Comparison of ENCODE assay signal across 18 cellular contexts in genomic region chr11:127108838-127109237, GRCh38.
A peak's percentile ranks its signal among the peaks of the same experiment; 100 is the strongest.
DNase-seq lines count a peak whose midpoint lies in the region; ATAC-seq, FAIRE-seq and TF ChIP-seq lines count a peak whose summit lies in the region.
"Had no signal": no experiment of that assay in that cellular context is flagged by ENCODE, and none has a peak within 500 bp of the region (broad histone marks: within the 10 kb centered on the region; RNA-seq: fewer than 3 reads in every experiment).

No MANE protein-coding gene starts in this region.

- H3K9me3 ChIP-seq in IMR-90 (ENCODE audit: control insufficient read depth, insufficient read depth, low read length) = no peaks in the 10 kb centered on the region
- no peaks in the 10 kb centered on the region for H3K9me3 ChIP-seq in H1 (ENCODE audit: insufficient read depth in 2 of 2, low read depth in 1 of 2, low read length in 1 of 2)
- H3K9me3 ChIP-seq in neural cell (ENCODE audit: low read length) = no peaks in the 10 kb centered on the region
- H3K9me3 ChIP-seq: BE2C; BLaER1 treated with 17β-estradiol and CSF1 and Interleukin-3, amounts not matched to agents 10 nM and 100 nM; Caco-2; HAP-1 had no signal

- POLR2A ChIA-PET in IMR-90 (lab: Charles Lee; ENCODE audit: unreplicated experiment) (no interaction called here), H1 (lab: Charles Lee; ENCODE audit: partially characterized antibody) (no interaction called here)

- no peak overlapping the region for H3K4me3 ChIP-seq in GM23338
- no peak overlapping the region for H3K4me3 ChIP-seq in IMR-90 (ENCODE audit: insufficient read depth, low read depth, low read length)
- H3K4me3 ChIP-seq in H1 (ENCODE audit: extremely low read depth in 1 of 4, insufficient read depth in 2 of 4, low read depth in 3 of 4, low read length in 4 of 4) = no peak overlapping the region
- no peak overlapping the region for H3K4me3 ChIP-seq in neural cell (ENCODE audit: low read length)
- H3K4me3 ChIP-seq: BLaER1 treated with 17β-estradiol and CSF1 and Interleukin-3, amounts not matched to agents 10 nM and 100 nM; HAP-1 had no signal

- H3K9me3 Mint-ChIP-seq in GM23338 = no peaks in the 10 kb centered on the region
- H3K9me3 Mint-ChIP-seq in osteocyte (ENCODE audit: unreplicated experiment) = no peaks in the 10 kb centered on the region
- H3K9me3 Mint-ChIP-seq: HFFc6 had no signal

- peaks cover 2% of the 10 kb centered on the region for H3K27me3 Mint-ChIP-seq in GM23338 (ENCODE audit: insufficient read depth, low read depth, poor library complexity)
- H3K27me3 Mint-ChIP-seq in osteocyte (ENCODE audit: unreplicated experiment) = peaks cover 32% of the 10 kb centered on the region

- H3K4me1 ChIP-seq in GM23338 (ENCODE audit: insufficient read depth) (peaks cover 40% of the 10 kb centered on the region), IMR-90 (ENCODE audit: control insufficient read depth, insufficient read depth, low read length) (no peaks in the 10 kb centered on the region), H1 (replicated peaks in 1 of 4; ENCODE audit: control insufficient read depth in 3 of 4, insufficient read depth in 4 of 4, low read length in 3 of 4) (peaks cover 0 to 23% (median 18%) of the 10 kb centered on the region in 4 experiments)
- H3K4me1 ChIP-seq: Caco-2, HAP-1 had no signal

- H3K79me1 ChIP-seq in IMR-90 (ENCODE audit: low read depth in 1 of 2, low read length in 2 of 2) (no peaks in the 10 kb centered on the region), H1 (ENCODE audit: low read depth, low read length) (no peaks in the 10 kb centered on the region)

- H4K8ac ChIP-seq in IMR-90 (ENCODE audit: low read depth in 2 of 2, low read length in 2 of 2) (no peak overlapping the region), H1 (ENCODE audit: extremely low read depth, insufficient read depth, low read length) (no peak overlapping the region)

- CTCF ChIA-PET in IMR-90 (lab: Yijun Ruan, JAX) = no interaction called here
- CTCF ChIA-PET in H1 (lab: Charles Lee; ENCODE audit: partially characterized antibody) = interaction anchor here (1.0 kb wide), 1 partner anchor 27 kb away, joined by 5 read pairs; no protein-coding TSS in a partner anchor

- H3K14ac ChIP-seq in IMR-90 (replicated peaks; ENCODE audit: low read depth, low read length) = no peak overlapping the region
- no peak overlapping the region for H3K14ac ChIP-seq in H1 (ENCODE audit: insufficient read length)

- no peaks in the 10 kb centered on the region for H3K23me2 ChIP-seq in H1 (ENCODE audit: low read depth, low read length)

- H3K9ac ChIP-seq in IMR-90 (ENCODE audit: low read depth, low read length) (no peak overlapping the region), H1 (replicated peaks in 1 of 4; ENCODE audit: extremely low read depth in 1 of 4, low read depth in 3 of 4, low read length in 3 of 4) (no peak overlapping the region), neural cell (ENCODE audit: low read length) (no peak overlapping the region)
- H3K9ac ChIP-seq: BLaER1 treated with 17β-estradiol and CSF1 and Interleukin-3, amounts not matched to agents 10 nM and 100 nM had no signal

- dilution Hi-C loops in IMR-90 (cut with HindIII; ENCODE audit: low sequenced_read_pairs, unreplicated experiment) = no loop called here

- no peak overlapping the region for H3K27ac Mint-ChIP-seq in GM23338
- H3K27ac Mint-ChIP-seq in osteocyte (ENCODE audit: unreplicated experiment) = no peak overlapping the region
- H3K27ac Mint-ChIP-seq: CD4-positive, alpha-beta memory T cell; HFFc6 had no signal

- no peak for ATAC-seq in GM23338
- no peak for ATAC-seq in IMR-90 (ENCODE audit: low read depth)

- no peaks in the 10 kb centered on the region for H3K36me3 ChIP-seq in GM23338 (ENCODE audit: insufficient read depth)
- H3K36me3 ChIP-seq in IMR-90 (ENCODE audit: control insufficient read depth, insufficient read depth, low read length) = no peaks in the 10 kb centered on the region
- no peaks in the 10 kb centered on the region for H3K36me3 ChIP-seq in H1 (ENCODE audit: control insufficient read depth in 2 of 4, insufficient read depth in 4 of 4, low read length in 3 of 4)
- no peaks in the 10 kb centered on the region for H3K36me3 ChIP-seq in neural cell (ENCODE audit: insufficient read depth, low read length)
- H3K36me3 ChIP-seq: BE2C; BLaER1 treated with 17β-estradiol and CSF1 and Interleukin-3, amounts not matched to agents 10 nM and 100 nM; HAP-1 had no signal

- H3K4ac ChIP-seq in IMR-90 (ENCODE audit: low read depth, low read length) (no peak overlapping the region), H1 (replicated peaks; ENCODE audit: insufficient read length, low read depth, low read length) (no peak overlapping the region)

- H2BK120ac ChIP-seq in IMR-90 (ENCODE audit: low read depth, low read length) = no peak overlapping the region
- no peak overlapping the region for H2BK120ac ChIP-seq in H1 (replicated peaks; ENCODE audit: low read depth, low read length)

- no peak for FAIRE-seq in H1 (lab: Jason Lieb, UNC)
- FAIRE-seq: G401.6, GM12892 had no signal

- no peaks in the 10 kb centered on the region; the same call in 1 of the 2 replicates for H3K9me1 ChIP-seq in IMR-90 (ENCODE audit: insufficient read depth, low read length)

- TF ChIP-seq CTCF in GM23338 (conservative IDR thresholded peaks at IDR 0.05; ENCODE audit: low read depth in 2 of 2) (no peak), IMR-90 (conservative IDR thresholded peaks at IDR 0.05; ENCODE audit: low read depth, low read length) (no peak), H1 (IDR thresholded peaks at IDR 0.05; ENCODE audit: control extremely low read depth in 1 of 3, insufficient read depth in 1 of 3, low read depth in 1 of 3, low read length in 3 of 3) (no peak), neural cell (IDR thresholded peaks at IDR 0.05; ENCODE audit: poor library complexity, severe bottlenecking) (no peak), osteocyte (IDR thresholded peaks at IDR 0.05) (no peak)

- DNase-seq in GM23338 (ENCODE audit: low spot score) (no peak), IMR-90 (no peak), H1 (ENCODE audit: low read depth in 1 of 2, low spot score in 2 of 2) (no peak), osteocyte (ENCODE audit: extremely low spot score, unreplicated experiment) (no peak), AML-193 (lab: John Stamatoyannopoulos, UW) (no peak)
- DNase-seq in activated CD4-positive, alpha-beta T cell treated with anti-CD3 and anti-CD28 coated beads for 4 hours = no peak
- DNase-seq in stimulated activated CD4-positive, alpha-beta T cell treated with anti-CD3 and anti-CD28 coated beads, Interleukin-1b, Interleukin-23, amount 100 ng/mL, for 48 hours = no peak
- DNase-seq: BE2C; Caco-2; CD4-positive, alpha-beta memory T cell; DMS153; DND-41; HFFc6 had no signal

- H2AFZ ChIP-seq in GM23338 (peak overlapping the region; percentile 28; the same call in 1 of the 2 replicates), IMR-90 (replicated peaks; ENCODE audit: low read length, poor library complexity) (no peak overlapping the region), H1 (ENCODE audit: low read length) (no peak overlapping the region), neural cell (ENCODE audit: low read depth, low read length) (no peak overlapping the region)

- peak overlapping the region; percentile 51; the same call in 1 of the 2 replicates for H2BK12ac ChIP-seq in H1 (ENCODE audit: low read depth, low read length)

- H3K4me1 Mint-ChIP-seq in GM23338 = peaks cover 56% of the 10 kb centered on the region
- H3K4me1 Mint-ChIP-seq in osteocyte (ENCODE audit: unreplicated experiment) = peaks cover 5% of the 10 kb centered on the region
- H3K4me1 Mint-ChIP-seq: CD4-positive, alpha-beta memory T cell had no signal

- H3K56ac ChIP-seq in IMR-90 (ENCODE audit: extremely low read depth, insufficient read depth, low read length) = no peak overlapping the region
- no peak overlapping the region for H3K56ac ChIP-seq in H1 (replicated peaks; ENCODE audit: insufficient read length, low read depth, low read length)

- H3K27ac ChIP-seq in GM23338 (ENCODE audit: low read depth) (no peak overlapping the region), IMR-90 (ENCODE audit: insufficient read depth, low read length) (no peak overlapping the region), H1 (ENCODE audit: low read depth, low read length) (no peak overlapping the region), neural cell (ENCODE audit: low read length) (peak overlapping the region; percentile 68)
- H3K27ac ChIP-seq: BLaER1 treated with 17β-estradiol and CSF1 and Interleukin-3, amounts not matched to agents 10 nM and 100 nM had no signal

- H4K91ac ChIP-seq in IMR-90 (ENCODE audit: insufficient read depth, low read depth, low read length) (no peak overlapping the region), H1 (replicated peaks; ENCODE audit: insufficient read length, low read length) (peak overlapping the region; percentile 47)

- H4K5ac ChIP-seq in IMR-90 (ENCODE audit: low read depth, low read length) (no peak overlapping the region), H1 (ENCODE audit: insufficient read length, low read depth, low read length) (no peak overlapping the region)

- H3K4me2 ChIP-seq in GM23338 (no peak overlapping the region; the same call in 1 of the 2 replicates), IMR-90 (ENCODE audit: low read depth, low read length) (no peak overlapping the region), H1 (ENCODE audit: insufficient read depth in 1 of 2, low read depth in 2 of 2, low read length in 2 of 2) (no peak overlapping the region), neural cell (ENCODE audit: low read length) (no peak overlapping the region)

- H3K27me3 ChIP-seq in GM23338 (ENCODE audit: insufficient read depth) (no peaks in the 10 kb centered on the region), IMR-90 (ENCODE audit: control insufficient read depth, insufficient read depth, low read length) (peaks cover 44% of the 10 kb centered on the region), H1 (replicated peaks in 1 of 4; ENCODE audit: control insufficient read depth in 3 of 4, extremely low read depth in 1 of 4, insufficient read depth in 3 of 4, low read length in 3 of 4) (no peaks in the 10 kb centered on the region), neural cell (ENCODE audit: insufficient read depth, low read depth, low read length) (no peaks in the 10 kb centered on the region)
- H3K27me3 ChIP-seq: BE2C; BLaER1 treated with 17β-estradiol and CSF1 and Interleukin-3, amounts not matched to agents 10 nM and 100 nM had no signal

- H2AK5ac ChIP-seq in IMR-90 (ENCODE audit: low read depth, low read length) (no peak overlapping the region), H1 (ENCODE audit: low read depth, low read length) (no peak overlapping the region)

- H3K23ac ChIP-seq in IMR-90 (ENCODE audit: low read depth, low read length) (no peak overlapping the region), H1 (ENCODE audit: insufficient read length) (no peak overlapping the region)

- H2AK9ac ChIP-seq in IMR-90 (replicated peaks; ENCODE audit: low read depth, low read length, poor library complexity) = no peak overlapping the region

- WGBS in IMR-90 (ENCODE audit: extremely low coverage in 2 of 2, insufficient read length in 1 of 2), 2 experiments = no CpG with 5 or more reads among the region's 3 CpGs
- 100% methylated on average over 3 of the region's 3 CpGs; no CpG with 5 or more reads in 1 of the 2 experiments for WGBS in H1 (ENCODE audit: extremely low coverage in 1 of 2, insufficient coverage in 1 of 2, insufficient read length in 1 of 2, insufficient replicate concordance in 2 of 2, low coverage in 1 of 2, low lambda C conversion rate in 2 of 2, missing lambda C conversion rate in 1 of 2), 2 experiments

- H4K20me1 ChIP-seq in GM23338 (replicated peaks; ENCODE audit: insufficient read depth) = no peaks in the 10 kb centered on the region
- H4K20me1 ChIP-seq in IMR-90 (ENCODE audit: insufficient read depth, low read length) = no peaks in the 10 kb centered on the region
- no peaks in the 10 kb centered on the region for H4K20me1 ChIP-seq in H1 (replicated peaks in 1 of 2; ENCODE audit: control insufficient read depth in 1 of 2, insufficient read depth in 2 of 2, low read length in 2 of 2)
- no peaks in the 10 kb centered on the region for H4K20me1 ChIP-seq in neural cell (ENCODE audit: insufficient read depth)
- H4K20me1 ChIP-seq: BLaER1 treated with 17β-estradiol and CSF1 and Interleukin-3, amounts not matched to agents 10 nM and 100 nM had no signal

- TF ChIP-seq EP300 in H1 (IDR thresholded peaks at IDR 0.05; ENCODE audit: borderline replicate concordance in 1 of 2, low read depth in 2 of 2, low read length in 2 of 2) (no peak), neural cell (conservative IDR thresholded peaks at IDR 0.05; ENCODE audit: poor library complexity, severe bottlenecking) (no peak)

- H3K36me3 Mint-ChIP-seq in GM23338 (ENCODE audit: low read depth) = no peaks in the 10 kb centered on the region
- no peaks in the 10 kb centered on the region for H3K36me3 Mint-ChIP-seq in osteocyte (ENCODE audit: unreplicated experiment)
- H3K36me3 Mint-ChIP-seq: CD4-positive, alpha-beta memory T cell had no signal

- H3K18ac ChIP-seq in IMR-90 (ENCODE audit: low read depth, low read length) (no peak overlapping the region), H1 (ENCODE audit: extremely low read depth, low read length) (0 out of 2 replicates have a peak overlapping the region, but pooled peaks have one; percentile 13)

- intact Hi-C loops in IMR-90 (cut with micrococcal nuclease) = no loop called here

- in situ Hi-C loops in IMR-90 (cut with MboI; ENCODE audit: low sequenced_read_pairs) = no loop called here

- H2BK15ac ChIP-seq in IMR-90 (ENCODE audit: low read depth, low read length) = no peak overlapping the region
- H2BK15ac ChIP-seq in H1 (ENCODE audit: low read length) = no peak overlapping the region

- no peak overlapping the region for H2BK5ac ChIP-seq in IMR-90 (ENCODE audit: low read depth, low read length, poor library complexity, severe bottlenecking)
- peak overlapping the region; percentile 67; the same call in 1 of the 2 replicates for H2BK5ac ChIP-seq in H1 (ENCODE audit: low read depth, low read length)

- no peak for TF ChIP-seq POLR2A in IMR-90 (IDR thresholded peaks at IDR 0.05; ENCODE audit: low read depth, low read length)
- no peak for TF ChIP-seq POLR2A in H1 (IDR thresholded peaks at IDR 0.05; ENCODE audit: control extremely low read depth in 1 of 2, low read depth in 2 of 2, low read length in 2 of 2)

- H3K4me3 Mint-ChIP-seq in GM23338 = no peak overlapping the region
- no peak overlapping the region for H3K4me3 Mint-ChIP-seq in osteocyte (ENCODE audit: unreplicated experiment)
- H3K4me3 Mint-ChIP-seq: CD4-positive, alpha-beta memory T cell; HFFc6 had no signal

- no peaks in the 10 kb centered on the region for H3F3A ChIP-seq in GM23338 (replicated peaks; ENCODE audit: low read depth)
- H3F3A ChIP-seq in neural cell (ENCODE audit: insufficient read depth, low read length, poor library complexity, severe bottlenecking) = no peaks in the 10 kb centered on the region

- H3K9me2 ChIP-seq in GM23338 (ENCODE audit: insufficient read depth) = no peaks in the 10 kb centered on the region
- H3K9me2 ChIP-seq in neural cell (ENCODE audit: insufficient read depth, low read length) = no peaks in the 10 kb centered on the region

- no peak for TF ChIP-seq RAD21 in IMR-90 (IDR thresholded peaks at IDR 0.05; ENCODE audit: low read length)
- no peak for TF ChIP-seq RAD21 in H1 (IDR thresholded peaks at IDR 0.05 in 1 of 2, conservative IDR thresholded peaks at IDR 0.05 in 1 of 2; ENCODE audit: low read depth in 2 of 2, low read length in 2 of 2)
- TF ChIP-seq RAD21 in neural cell (conservative IDR thresholded peaks at IDR 0.05) = no peak

- H3K79me2 ChIP-seq in GM23338 (replicated peaks; ENCODE audit: insufficient read depth) (no peaks in the 10 kb centered on the region), H1 (ENCODE audit: control insufficient read depth in 1 of 2, insufficient read depth in 2 of 2, low read length in 2 of 2) (no peaks in the 10 kb centered on the region), neural cell (replicated peaks; ENCODE audit: insufficient read depth, low read length) (no peaks in the 10 kb centered on the region)

- no TSS peak for BruUV-seq in IMR-90 (replicated peaks; lab: Mats Ljungman, UMichigan)

- H2BK20ac ChIP-seq in IMR-90 (ENCODE audit: low read depth, low read length) (no peak overlapping the region), H1 (ENCODE audit: low read length) (peak overlapping the region; percentile 35; the same call in 1 of the 2 replicates)
